8 cellular contexts compared by ENCODE assay signal in genomic region chr1:21782868-21783678, GRCh38. TPM values are rescaled to one million over a fixed set of nuclear protein-coding genes. Genes with fewer than 3 reads are reported as not detected.
DNase-seq lines count a peak whose midpoint lies in the region; ATAC-seq, FAIRE-seq and TF ChIP-seq lines count a peak whose summit lies in the region.

USP48 (minus strand) TSS chr1:21783149; CDS start chr1:21782957, 192 bp downstream.

- in situ Hi-C loops in IMR-90 (cut with MboI; ENCODE audit: low sequenced_read_pairs): no loop called here

- peak within 1 kb of the TSS; percentile 93 for H3K4me2 ChIP-seq in IMR-90 (ENCODE audit: low read depth, low read length)
- H3K4me2 ChIP-seq in OCI-LY7 (ENCODE audit: low read length): peak within 1 kb of the TSS; percentile 90
- H3K4me2 ChIP-seq in endothelial cell of umbilical vein (ENCODE audit: insufficient read depth, low read length): peak within 1 kb of the TSS; percentile 80

- CTCF ChIA-PET in IMR-90 (lab: Yijun Ruan, JAX) (interaction anchor here (0.5 to 1.8 kb wide), 3 partner anchors 65 to 180 kb away, joined by 3 to 5 read pairs (median 3); no protein-coding TSS in a partner anchor), OCI-LY7 (lab: Charles Lee; ENCODE audit: unreplicated experiment) (interaction anchor here (1.3 kb wide), 1 partner anchor 74 kb away, joined by 3 read pairs; no protein-coding TSS in a partner anchor), endothelial cell of umbilical vein (lab: Charles Lee) (interaction anchor here (1.0 to 2.8 kb wide), 11 partner anchors 17 to 93 kb away, joined by 3 to 28 read pairs (median 8); no protein-coding TSS in a partner anchor)

- H3K9me1 ChIP-seq in IMR-90 (ENCODE audit: insufficient read depth, low read length): peaks cover 3% of the 10 kb centered on the region; the same call in 1 of the 2 replicates
- no peaks in the 10 kb centered on the region for H3K9me1 ChIP-seq in endothelial cell of umbilical vein (replicated peaks; ENCODE audit: control insufficient read depth, extremely low read depth, insufficient read depth, low read length)

- H3K36me3 ChIP-seq in IMR-90 (ENCODE audit: control insufficient read depth, insufficient read depth, low read length): no peaks in the 10 kb centered on the region
- H3K36me3 ChIP-seq in OCI-LY7 (ENCODE audit: insufficient read depth, low read length): peaks cover 11% of the 10 kb centered on the region
- H3K36me3 ChIP-seq in endothelial cell of umbilical vein (ENCODE audit: control insufficient read depth in 2 of 2, extremely low read depth in 1 of 2, insufficient read depth in 2 of 2, low read length in 2 of 2): no peaks in the 10 kb centered on the region

- H3K9me2 ChIP-seq in OCI-LY7 (ENCODE audit: insufficient read depth, low read length): no peaks in the 10 kb centered on the region

- DNase-seq in D341Med (ENCODE audit: low spot score) (peak; percentile 97), IMR-90 (peak; percentile 97), OCI-LY7 (ENCODE audit: low spot score) (peak; percentile 99), activated T-cell treated with anti-CD3 and anti-CD28 coated beads for 1 hour (ENCODE audit: low read depth) (peak; percentile 94), endothelial cell of umbilical vein (ENCODE audit: low read depth, low spot score) (peak; percentile 96), midbrain (lab: John Stamatoyannopoulos, UW) (peak; percentile 97)
- peak; percentile 97 for DNase-seq in stimulated activated CD8-positive, alpha-beta memory T cell treated with anti-CD3 and anti-CD28 coated beads, Interleukin-15, amount 100 ng/mL, for 48 hours (ENCODE audit: low read depth in 2 of 2)

- H2BK120ac ChIP-seq in IMR-90 (ENCODE audit: low read depth, low read length): peak within 1 kb of the TSS; percentile 93

- H3K4me1 ChIP-seq in IMR-90 (ENCODE audit: control insufficient read depth, insufficient read depth, low read length): 0 out of 2 replicates have a peak, but pooled peaks cover 1% of the 10 kb centered on the region
- peaks cover 21% of the 10 kb centered on the region for H3K4me1 ChIP-seq in OCI-LY7 (ENCODE audit: insufficient read depth, low read length, poor library complexity, severe bottlenecking)
- H3K4me1 ChIP-seq in endothelial cell of umbilical vein (ENCODE audit: control insufficient read depth, extremely low read depth, insufficient read depth, low read length): peaks cover 6% of the 10 kb centered on the region

- peak within 1 kb of the TSS; percentile 97 for H2AK5ac ChIP-seq in IMR-90 (ENCODE audit: low read depth, low read length)

- H3K4me3 ChIP-seq in IMR-90 (ENCODE audit: insufficient read depth, low read depth, low read length) (peak within 1 kb of the TSS; percentile 66), OCI-LY7 (ENCODE audit: low read depth, low read length, poor library complexity, severe bottlenecking) (peak within 1 kb of the TSS; percentile 85), endothelial cell of umbilical vein (replicated peaks in 1 of 3; ENCODE audit: insufficient read depth in 1 of 3, low read depth in 1 of 3, low read length in 3 of 3) (peak within 1 kb of the TSS; percentile 86 to 98 (median 97))

- H2AK9ac ChIP-seq in IMR-90 (replicated peaks; ENCODE audit: low read depth, low read length, poor library complexity): peak within 1 kb of the TSS; percentile 100

- peaks cover 0 to 27% of the 10 kb centered on the region in 2 experiments; a peak in 3 of 4 replicates for H3K79me1 ChIP-seq in IMR-90 (ENCODE audit: low read depth in 1 of 2, low read length in 2 of 2)

- peak within 1 kb of the TSS; percentile 99 for H3K14ac ChIP-seq in IMR-90 (replicated peaks; ENCODE audit: low read depth, low read length)

- peak within 1 kb of the TSS; percentile 100 for H3K56ac ChIP-seq in IMR-90 (ENCODE audit: extremely low read depth, insufficient read depth, low read length)

- H4K5ac ChIP-seq in IMR-90 (ENCODE audit: low read depth, low read length): peak within 1 kb of the TSS; percentile 97

- H4K91ac ChIP-seq in IMR-90 (ENCODE audit: insufficient read depth, low read depth, low read length): peak within 1 kb of the TSS; percentile 100

- dilution Hi-C loops in IMR-90 (cut with HindIII; ENCODE audit: low sequenced_read_pairs, unreplicated experiment): no loop called here
- dilution Hi-C loops in endothelial cell of umbilical vein (cut with MboI; ENCODE audit: extremely low pct_ligation_motif_present, low sequenced_read_pairs): no loop called here

- H2BK15ac ChIP-seq in IMR-90 (ENCODE audit: low read depth, low read length): peak within 1 kb of the TSS; percentile 91; the same call in 2 of the 3 replicates

- peak within 1 kb of the TSS; percentile 99 for H2BK5ac ChIP-seq in IMR-90 (ENCODE audit: low read depth, low read length, poor library complexity, severe bottlenecking)

- peaks cover 45% of the 10 kb centered on the region for H3K79me2 ChIP-seq in OCI-LY7 (ENCODE audit: insufficient read depth, low read depth, low read length)
- H3K79me2 ChIP-seq in endothelial cell of umbilical vein (ENCODE audit: control insufficient read depth, insufficient read depth, low read length): peaks cover 39% of the 10 kb centered on the region

- BruUV-seq in IMR-90 (replicated peaks; lab: Mats Ljungman, UMichigan) (no TSS peak), OCI-LY7 (replicated peaks; lab: Mats Ljungman, UMichigan) (TSS peak; percentile 98), endothelial cell of umbilical vein (replicated peaks; lab: Mats Ljungman, UMichigan) (TSS peak; percentile 89)

- ATAC-seq in GM21529 (IDR thresholded peaks at IDR 0.05; ENCODE audit: unreplicated experiment): peak; percentile 60
- ATAC-seq in IMR-90 (ENCODE audit: low read depth): peak; percentile 90

- H3K9me3 ChIP-seq in IMR-90 (ENCODE audit: control insufficient read depth, insufficient read depth, low read length): no peaks in the 10 kb centered on the region
- no peaks in the 10 kb centered on the region for H3K9me3 ChIP-seq in OCI-LY7 (ENCODE audit: low read length)
- no peaks in the 10 kb centered on the region for H3K9me3 ChIP-seq in endothelial cell of umbilical vein (replicated peaks; ENCODE audit: control insufficient read depth, insufficient read depth, low read length)

- FAIRE-seq in endothelial cell of umbilical vein (lab: Jason Lieb, UNC): peak; percentile 72

- TF ChIP-seq POLR2A in IMR-90 (IDR thresholded peaks at IDR 0.05; ENCODE audit: low read depth, low read length) (peak; percentile 98), endothelial cell of umbilical vein (IDR thresholded peaks at IDR 0.05; ENCODE audit: low read depth, low read length) (peak; percentile 97)

- TF ChIP-seq CTCF in IMR-90 (conservative IDR thresholded peaks at IDR 0.05; ENCODE audit: low read depth, low read length) (no peak), OCI-LY7 (conservative IDR thresholded peaks at IDR 0.05; ENCODE audit: low read length) (no peak; the same call in 1 of the 2 replicates), endothelial cell of umbilical vein (IDR thresholded peaks at IDR 0.05; ENCODE audit: extremely low read depth in 1 of 2, insufficient read depth in 1 of 2, low read depth in 1 of 2, low read length in 2 of 2) (no peak)

- peak within 1 kb of the TSS; percentile 97 to 100 for H4K8ac ChIP-seq in IMR-90 (ENCODE audit: low read depth in 2 of 2, low read length in 2 of 2)

- H3K23ac ChIP-seq in IMR-90 (ENCODE audit: low read depth, low read length): peak within 1 kb of the TSS; percentile 99

- peak within 1 kb of the TSS; percentile 29; the same call in 1 of the 2 replicates for H2BK20ac ChIP-seq in IMR-90 (ENCODE audit: low read depth, low read length)

- H3K18ac ChIP-seq in IMR-90 (ENCODE audit: low read depth, low read length): peak within 1 kb of the TSS; percentile 96

- POLR2A ChIA-PET in IMR-90 (lab: Charles Lee; ENCODE audit: unreplicated experiment) (no interaction called here), OCI-LY7 (lab: Charles Lee) (interaction anchor here (0.5 to 2.5 kb wide), 5 partner anchors 13 to 561 kb away, joined by 3 to 13 read pairs (median 4); no protein-coding TSS in a partner anchor), endothelial cell of umbilical vein (lab: Charles Lee) (interaction anchor here (2.6 kb wide), 1 partner anchor 18 kb away, joined by 20 read pairs; no protein-coding TSS in a partner anchor)

- no peaks in the 10 kb centered on the region for H3K27me3 ChIP-seq in IMR-90 (ENCODE audit: control insufficient read depth, insufficient read depth, low read length)
- H3K27me3 ChIP-seq in endothelial cell of umbilical vein (ENCODE audit: control insufficient read depth in 2 of 2, insufficient read depth in 2 of 2, low read length in 2 of 2): no peaks in the 10 kb centered on the region

- intact Hi-C loops in IMR-90 (cut with micrococcal nuclease): loop anchor here (5.0 to 10.0 kb wide), 2 partner anchors 34 to 152 kb away; partner anchors contain the start of gene HSPG2
- intact Hi-C loops in OCI-LY7 (cut with micrococcal nuclease; ENCODE audit: unreplicated experiment): loop anchor here (2.0 kb wide), 3 partner anchors 20 to 182 kb away; no protein-coding TSS in a partner anchor
- intact Hi-C loops in endothelial cell of umbilical vein (cut with micrococcal nuclease): loop anchor here (1.0 to 5.0 kb wide), 5 partner anchors 32 to 242 kb away; partner anchors contain the start of gene HSPG2

- H4K20me1 ChIP-seq in IMR-90 (ENCODE audit: insufficient read depth, low read length): peaks cover 31% of the 10 kb centered on the region
- peaks cover 11% of the 10 kb centered on the region for H4K20me1 ChIP-seq in OCI-LY7 (ENCODE audit: insufficient read depth, low read length)
- no peaks in the 10 kb centered on the region for H4K20me1 ChIP-seq in endothelial cell of umbilical vein (replicated peaks; ENCODE audit: control insufficient read depth, extremely low read depth, insufficient read depth, low read length)

- peak within 1 kb of the TSS; percentile 100 for H3K4ac ChIP-seq in IMR-90 (ENCODE audit: low read depth, low read length)

- WGBS in IMR-90 (ENCODE audit: extremely low coverage in 2 of 2, insufficient read length in 1 of 2), 2 experiments: 1% methylated on average over 27 of the region's 82 CpGs; no CpG with 5 or more reads in 1 of the 2 experiments

- H3K27ac ChIP-seq in IMR-90 (ENCODE audit: insufficient read depth, low read length) (peak within 1 kb of the TSS; percentile 95), OCI-LY7 (ENCODE audit: low read depth, low read length, poor library complexity, severe bottlenecking) (peak within 1 kb of the TSS; percentile 94), endothelial cell of umbilical vein (ENCODE audit: insufficient read depth, low read depth, low read length) (peak within 1 kb of the TSS; percentile 99)

- H2AFZ ChIP-seq in IMR-90 (replicated peaks; ENCODE audit: low read length, poor library complexity): peak within 1 kb of the TSS; percentile 98
- peak within 1 kb of the TSS; percentile 80 for H2AFZ ChIP-seq in OCI-LY7 (ENCODE audit: low read length)
- H2AFZ ChIP-seq in endothelial cell of umbilical vein (ENCODE audit: low read depth, low read length): peak within 1 kb of the TSS; percentile 23

- peak within 1 kb of the TSS; percentile 96 for H3K9ac ChIP-seq in IMR-90 (ENCODE audit: low read depth, low read length)
- peak within 1 kb of the TSS; percentile 99 for H3K9ac ChIP-seq in endothelial cell of umbilical vein (replicated peaks; ENCODE audit: extremely low read depth, insufficient read depth, low read length)

- no peak for TF ChIP-seq RAD21 in IMR-90 (IDR thresholded peaks at IDR 0.05; ENCODE audit: low read length)

RNA-seq across cellular contexts. Expression of gene USP48, which starts in this region (rescaled TPM):
- total RNA-seq in IMR-90 (2012; rRNA removed) (24.7 and 47.2 TPM in 2 replicates), OCI-LY7 (2022) (95.7 and 98.3 TPM in 2 replicates), endothelial cell of umbilical vein (146 and 149 TPM in 2 replicates)
- polyA plus RNA-seq in IMR-90 (2012; rRNA removed) (17.1 and 25.0 TPM in 2 replicates), endothelial cell of umbilical vein (18.5 and 27.2 TPM in 2 replicates)
- 4.0 and 5.6 TPM in 2 replicates for polyA plus RNA-seq in IMR-90 (2012; cell fraction: cytosol; rRNA removed)
- 7.8 and 40.6 TPM in 2 replicates for polyA plus RNA-seq in IMR-90 (2012; cell fraction: nucleus; rRNA removed; ENCODE audit: low replicate concordance)
- 45.0 and 56.0 TPM in 2 replicates for total RNA-seq in OCI-LY7 (2014; rRNA removed; shearing (Covaris generic))
- 33.6 and 34.2 TPM in 2 replicates for polyA plus RNA-seq in endothelial cell of umbilical vein (2011; cell fraction: cytosol; rRNA removed)
- polyA plus RNA-seq in endothelial cell of umbilical vein (2011; cell fraction: nucleus; rRNA removed): 135 and 168 TPM in 2 replicates
- 73.6 and 92.2 TPM in 2 replicates for polyA plus RNA-seq in endothelial cell of umbilical vein (2012)
- 76.2 and 79.0 TPM in 2 replicates for polyA minus RNA-seq in endothelial cell of umbilical vein
- 15.6 TPM for polyA minus RNA-seq in endothelial cell of umbilical vein (2011; cell fraction: cytosol; rRNA and poly(A)+ RNA removed)
- 124 and 167 TPM in 2 replicates for polyA minus RNA-seq in endothelial cell of umbilical vein (2011; cell fraction: nucleus; rRNA and poly(A)+ RNA removed)

Comparison
In these comparisons a context has a peak if more than half of its experiments do, and no peak if none do; other contexts are left out.
1. Peak in every context shown above with its lines: DNase-seq, ATAC-seq, H3K4me3 ChIP-seq and H3K27ac ChIP-seq.
2. H2AFZ ChIP-seq: peak in every context shown above with its lines; median percentile 98 in IMR-90; 80 in OCI-LY7; 23 in endothelial cell of umbilical vein.